10 cellular contexts compared by ENCODE assay signal in genomic region chr1:1210726-1211540, GRCh38. TPM values are rescaled to one million over a fixed set of nuclear protein-coding genes. Genes with fewer than 3 reads are reported as not detected.
DNase-seq lines count a peak whose midpoint lies in the region; ATAC-seq lines count a peak whose summit lies in the region.
"Had no signal": no experiment of that assay in that cellular context is flagged by ENCODE, and none has a peak within 500 bp of the region (broad histone marks: within the 10 kb centered on the region; RNA-seq: fewer than 3 reads in every experiment).

No MANE protein-coding gene starts in this region.

- no peaks in the 10 kb centered on the region for H3K36me3 ChIP-seq in CD4-positive, CD25-positive, alpha-beta regulatory T cell (ENCODE audit: control insufficient read depth, insufficient read depth, low read length)
- no peaks in the 10 kb centered on the region for H3K36me3 ChIP-seq in GM23248 (ENCODE audit: low read depth)

- no peaks in the 10 kb centered on the region for H3K36me3 Mint-ChIP-seq in CD4-positive, CD25-positive, alpha-beta regulatory T cell
- H3K36me3 Mint-ChIP-seq in T-cell, result no peaks in the 10 kb centered on the region

- no peaks in the 10 kb centered on the region for H3F3A ChIP-seq in GM23248 (ENCODE audit: insufficient read depth)

- POLR2A ChIA-PET in T-cell (lab: Charles Lee), result no interaction called here

- H3K4me1 ChIP-seq in CD4-positive, CD25-positive, alpha-beta regulatory T cell (ENCODE audit: control insufficient read depth, insufficient read depth, low read length, poor library complexity, severe bottlenecking), result peaks cover 83% of the 10 kb centered on the region
- no peaks in the 10 kb centered on the region for H3K4me1 ChIP-seq in GM23248 (ENCODE audit: insufficient read depth)

- H3K27ac ChIP-seq in CD4-positive, CD25-positive, alpha-beta regulatory T cell (ENCODE audit: insufficient read depth, low read length, poor library complexity, severe bottlenecking), result no peak overlapping the region
- H3K27ac ChIP-seq in GM23248, result no peak overlapping the region

- H3K9me3 Mint-ChIP-seq in CD4-positive, CD25-positive, alpha-beta regulatory T cell, result no peaks in the 10 kb centered on the region
- H3K9me3 Mint-ChIP-seq in T-cell, result no peaks in the 10 kb centered on the region

- no peak overlapping the region for H3K9ac ChIP-seq in GM23248

- H3K4me3 Mint-ChIP-seq in CD4-positive, CD25-positive, alpha-beta regulatory T cell, result peak overlapping the region; percentile 41 to 83 (median 70)
- H3K4me3 Mint-ChIP-seq in T-cell, result peak overlapping the region; percentile 6 to 43 (median 25)

- no peaks in the 10 kb centered on the region for H3K9me3 ChIP-seq in CD4-positive, CD25-positive, alpha-beta regulatory T cell (ENCODE audit: control insufficient read depth in 2 of 2, low read length in 2 of 2)
- no peaks in the 10 kb centered on the region for H3K9me3 ChIP-seq in GM23248 (ENCODE audit: low read depth)
- H3K9me3 ChIP-seq: upper lobe of left lung had no signal

- H3K27ac Mint-ChIP-seq in CD4-positive, CD25-positive, alpha-beta regulatory T cell, result peak overlapping the region in 1 of 3 donors; percentile 25
- peak overlapping the region in 1 of 2 donors; percentile 39 for H3K27ac Mint-ChIP-seq in T-cell

- H3K79me2 ChIP-seq in GM23248 (ENCODE audit: insufficient read depth), result no peaks in the 10 kb centered on the region

- intact Hi-C loops in left ventricle myocardium superior (cut with micrococcal nuclease), result no loop called here

- no peaks in the 10 kb centered on the region for H3K27me3 ChIP-seq in CD4-positive, CD25-positive, alpha-beta regulatory T cell (ENCODE audit: control insufficient read depth, insufficient read depth, low read length)
- no peaks in the 10 kb centered on the region for H3K27me3 ChIP-seq in GM23248 (replicated peaks; ENCODE audit: insufficient read depth)

- in situ Hi-C loops in GM23248 (cut with MboI), result no loop called here

- peaks cover 0 to 45% (median 18%) of the 10 kb centered on the region in 4 donors for H3K4me1 Mint-ChIP-seq in CD4-positive, CD25-positive, alpha-beta regulatory T cell
- H3K4me1 Mint-ChIP-seq in T-cell, result peaks cover 25 to 51% (median 33%) of the 10 kb centered on the region in 3 donors

- CTCF ChIA-PET in T-cell (lab: Charles Lee), result no interaction called here

- no peak overlapping the region for H3K4me3 ChIP-seq in CD4-positive, CD25-positive, alpha-beta regulatory T cell (ENCODE audit: low read depth, low read length)
- H3K4me3 ChIP-seq in GM23248, result no peak overlapping the region
- H3K4me3 ChIP-seq: K562, upper lobe of left lung had no signal

- no peak overlapping the region for H3K4me2 ChIP-seq in GM23248 (ENCODE audit: unreplicated experiment)

- 92 to 96% methylated on average over 26 to 31 of the region's 31 CpGs for WGBS in GM23248 (ENCODE audit: low coverage in 1 of 2, low lambda C conversion rate in 2 of 2, missing lambda C conversion rate in 2 of 2), 2 experiments

- ATAC-seq in CD4-positive, CD25-positive, alpha-beta regulatory T cell (ENCODE audit: low read depth in 2 of 2), result no peak
- ATAC-seq in T-cell (replicated peaks in 1 of 4) (no peak), left ventricle myocardium superior (no peak), HG03442 (IDR thresholded peaks at IDR 0.05; ENCODE audit: unreplicated experiment) (no peak)
- ATAC-seq: K562 had no signal

- H4K20me1 ChIP-seq in GM23248 (ENCODE audit: insufficient read depth), result no peaks in the 10 kb centered on the region

- no peak overlapping the region for H2AFZ ChIP-seq in GM23248

- peak in 1 of 3 donors; percentile 1 for DNase-seq in CD4-positive, CD25-positive, alpha-beta regulatory T cell
- DNase-seq in T-cell (peak in 6 of 34 experiments; percentile 0 to 2 (median 0)), left ventricle myocardium superior (peak; percentile 11), GM23248 (no peak), GM03348 (ENCODE audit: low spot score) (no peak)
- DNase-seq: Calu3, NCI-H2029 treated with DMSO at 0.1 percent for 48 hours had no signal

- H3K9me2 ChIP-seq in GM23248 (ENCODE audit: insufficient read depth), result no peaks in the 10 kb centered on the region

- H3K27me3 Mint-ChIP-seq in CD4-positive, CD25-positive, alpha-beta regulatory T cell, result peaks cover 7% of the 10 kb centered on the region
- H3K27me3 Mint-ChIP-seq in T-cell, result no peaks in the 10 kb centered on the region

RNA-seq across cellular contexts. Expression of gene TNFRSF4, which starts 3.0 kb away (rescaled TPM):
- total RNA-seq in CD4-positive, CD25-positive, alpha-beta regulatory T cell, result 65.8 TPM
- polyA plus RNA-seq in CD4-positive, CD25-positive, alpha-beta regulatory T cell, result 10 to 100 TPM; 19.0 to 50.2 (median 32.2) TPM
- total RNA-seq in T-cell (10 to 100 TPM; 15.1 to 35.4 (median 17.8) TPM), left ventricle myocardium superior (2.3 TPM)
- total RNA-seq in GM23248 (2014; rRNA removed; shearing (Covaris generic)), result not detected in 2 replicates
- polyA plus RNA-seq in GM23248 (2016; fragmentation: Nextera tagmentation; extraction: Ambion mirVana), result not detected in 2 replicates
- total RNA-seq: Calu3 had no signal

RNA-seq across cellular contexts. Expression of gene TNFRSF18, which starts 4.5 kb away (rescaled TPM):
- 47.8 TPM for total RNA-seq in CD4-positive, CD25-positive, alpha-beta regulatory T cell
- 10 to 100 TPM; 17.4 to 54.5 (median 25.2) TPM for polyA plus RNA-seq in CD4-positive, CD25-positive, alpha-beta regulatory T cell
- 10 to 100 TPM in 4 of 5 donors, 1 to 10 TPM in 1; 6.4 to 20.5 (median 13.3) TPM for total RNA-seq in T-cell
- 0.32 TPM for total RNA-seq in left ventricle myocardium superior
- not detected in 2 replicates for total RNA-seq in GM23248 (2014; rRNA removed; shearing (Covaris generic))
- polyA plus RNA-seq in GM23248 (2016; fragmentation: Nextera tagmentation; extraction: Ambion mirVana), result 0.18 TPM in 1 of 2 replicates, not detected in the other
- total RNA-seq: Calu3 had no signal

RNA-seq across cellular contexts. Expression of gene SDF4, which starts 20.9 kb away (rescaled TPM):
- total RNA-seq in CD4-positive, CD25-positive, alpha-beta regulatory T cell, result 165 TPM
- polyA plus RNA-seq in CD4-positive, CD25-positive, alpha-beta regulatory T cell, result 100 to 1,000 TPM in 2 of 4 donors, 10 to 100 TPM in 2; 70.3 to 113 (median 91.6) TPM
- total RNA-seq in T-cell, result 100 to 1,000 TPM in 4 of 5 donors, 10 to 100 TPM in 1; 98.6 to 151 (median 141) TPM
- total RNA-seq in left ventricle myocardium superior, result 117 TPM
- 214 and 216 TPM in 2 replicates for total RNA-seq in GM23248 (2014; rRNA removed; shearing (Covaris generic))
- polyA plus RNA-seq in GM23248 (2016; fragmentation: Nextera tagmentation; extraction: Ambion mirVana), result 261 and 269 TPM in 2 replicates

RNA-seq across cellular contexts. Expression of gene B3GALT6, which starts 21.1 kb away (rescaled TPM):
- 10.0 TPM for total RNA-seq in CD4-positive, CD25-positive, alpha-beta regulatory T cell
- 10 to 100 TPM in 1 of 4 donors, 1 to 10 TPM in 3; 4.0 to 11.5 (median 7.3) TPM for polyA plus RNA-seq in CD4-positive, CD25-positive, alpha-beta regulatory T cell
- total RNA-seq in T-cell (10 to 100 TPM in 4 of 5 donors, 1 to 10 TPM in 1; 10.0 to 30.4 (median 25.1) TPM), left ventricle myocardium superior (7.5 TPM)
- 50.3 and 52.5 TPM in 2 replicates for total RNA-seq in GM23248 (2014; rRNA removed; shearing (Covaris generic))
- 6.5 and 8.3 TPM in 2 replicates for polyA plus RNA-seq in GM23248 (2016; fragmentation: Nextera tagmentation; extraction: Ambion mirVana)

RNA-seq across cellular contexts. Expression of gene C1QTNF12, which starts 35.6 kb away (rescaled TPM):
- total RNA-seq in CD4-positive, CD25-positive, alpha-beta regulatory T cell, result 6.2 TPM
- polyA plus RNA-seq in CD4-positive, CD25-positive, alpha-beta regulatory T cell, result under 1 TPM in 1 of 4 donors, not detected in 3; 0.39 TPM
- total RNA-seq in T-cell (1 to 10 TPM; 2.8 to 4.2 (median 4.0) TPM), left ventricle myocardium superior (0.50 TPM)
- 0.38 and 3.1 TPM in 2 replicates for total RNA-seq in GM23248 (2014; rRNA removed; shearing (Covaris generic))
- polyA plus RNA-seq in GM23248 (2016; fragmentation: Nextera tagmentation; extraction: Ambion mirVana), result 2.0 and 2.1 TPM in 2 replicates
